1 cellular context compared by ENCODE assay signal in genomic region chr2:226618544-226618874, GRCh38.
TF ChIP-seq lines count a peak whose summit lies in the region.

No MANE protein-coding gene starts in this region.

TF ChIP-seq in IMR-90, 13 proteins besides CTCF, POLR2A, EP300 and RAD21 (continued from another document):
- TF ChIP-seq ELK1 (IDR thresholded peaks at IDR 0.05; ENCODE audit: borderline replicate concordance, low read depth, low read length) (no peak), RFX5 (IDR thresholded peaks at IDR 0.05; ENCODE audit: low read depth, low read length) (no peak), USF2 (IDR thresholded peaks at IDR 0.05; ENCODE audit: low read depth, low read length) (no peak), MXI1 (IDR thresholded peaks at IDR 0.05; ENCODE audit: borderline replicate concordance, low read depth, low read length) (no peak), FOS (IDR thresholded peaks at IDR 0.05; ENCODE audit: low read depth, low read length) (no peak), BHLHE40 (IDR thresholded peaks at IDR 0.05; ENCODE audit: low read depth, low read length) (no peak), MAFK (IDR thresholded peaks at IDR 0.05; ENCODE audit: low read depth, low read length) (no peak), CEBPB (IDR thresholded peaks at IDR 0.05; ENCODE audit: low read depth, low read length) (no peak), RCOR1 (IDR thresholded peaks at IDR 0.05; ENCODE audit: insufficient replicate concordance, low read length) (no peak)
TF ChIP-seq in IMR-90: peak in this region for 0.
